Comparison of ENCODE assay signal across 8 cellular contexts in genomic region chr4:169618986-169619385, GRCh38. TPM values are rescaled to one million over a fixed set of nuclear protein-coding genes. Genes with fewer than 3 reads are reported as not detected.
DNase-seq lines count a peak whose midpoint lies in the region; ATAC-seq, FAIRE-seq and TF ChIP-seq lines count a peak whose summit lies in the region.

No MANE protein-coding gene starts in this region.

- H3K27me3 Mint-ChIP-seq in T-helper 17 cell: no peaks in the 10 kb centered on the region

- H3K27ac Mint-ChIP-seq in T-helper 17 cell: peak overlapping the region; percentile 99

- CTCF ChIA-PET in HCT116 (lab: Charles Lee): no interaction called here

- intact Hi-C loops in HCT116 (cut with micrococcal nuclease): loop anchor here (10.0 kb wide), 1 partner anchor 106 kb away; no protein-coding TSS in a partner anchor

- FAIRE-seq in frontal cortex (lab: Jason Lieb, UNC): no peak

- BruUV-seq in HCT116 (replicated peaks; lab: Mats Ljungman, UMichigan): no TSS peak

- no peaks in the 10 kb centered on the region for H3K36me3 Mint-ChIP-seq in T-helper 17 cell (ENCODE audit: low read depth)

- H3K4me3 Mint-ChIP-seq in T-helper 17 cell: peak overlapping the region; percentile 95

- H3K27ac ChIP-seq in HCT116 (ENCODE audit: low read depth, low read length): peak overlapping the region; percentile 74; the same call in 1 of the 2 replicates

- TF ChIP-seq CTCF in HCT116 (IDR thresholded peaks at IDR 0.05 in 2 of 3, conservative IDR thresholded peaks at IDR 0.05 in 1 of 3; ENCODE audit: borderline replicate concordance in 1 of 3, insufficient read depth in 1 of 3, low read depth in 2 of 3, low read length in 2 of 3) (no peak), fibroblast of the aortic adventitia (IDR thresholded peaks at IDR 0.05; ENCODE audit: insufficient read depth, low read length) (no peak)

- H3K9me2 ChIP-seq in HCT116 (ENCODE audit: insufficient read depth): no peaks in the 10 kb centered on the region

- H3K27me3 ChIP-seq in HCT116 (ENCODE audit: insufficient read depth, low read length): no peaks in the 10 kb centered on the region
- H3K27me3 ChIP-seq in skeletal muscle satellite cell (ENCODE audit: control insufficient read depth, insufficient read depth, low read length): no peaks in the 10 kb centered on the region

- peaks cover 10 to 29% of the 10 kb centered on the region in 2 experiments; a peak in 3 of 4 replicates for H3K4me1 ChIP-seq in HCT116 (ENCODE audit: control insufficient read depth in 1 of 2, insufficient read depth in 2 of 2, low read length in 2 of 2)
- H3K4me1 ChIP-seq in skeletal muscle satellite cell (ENCODE audit: control insufficient read depth, insufficient read depth, low read length): peaks cover 17% of the 10 kb centered on the region

- no peaks in the 10 kb centered on the region for H4K20me1 ChIP-seq in HCT116 (ENCODE audit: insufficient read depth)

- no peaks in the 10 kb centered on the region; a peak in 1 of 4 replicates for H3K36me3 ChIP-seq in HCT116 (ENCODE audit: control insufficient read depth in 1 of 2, insufficient read depth in 2 of 2, low read length in 2 of 2)
- H3K36me3 ChIP-seq in skeletal muscle satellite cell (ENCODE audit: insufficient read depth, low read length): no peaks in the 10 kb centered on the region

- RAD21 ChIA-PET in HCT116 (lab: Charles Lee; ENCODE audit: low non-redundant PET in 1 of 2, low total read pairs in 2 of 2, uncharacterized antibody in 2 of 2, unreplicated experiment in 2 of 2): no interaction called here

- peaks cover 36% of the 10 kb centered on the region for H3K79me2 ChIP-seq in HCT116 (ENCODE audit: insufficient read depth, low read length)

- peak overlapping the region; percentile 99 for H3K4me2 ChIP-seq in HCT116 (ENCODE audit: low read length)
- peak overlapping the region; percentile 97 for H3K4me2 ChIP-seq in skeletal muscle satellite cell (ENCODE audit: low read length)

- no peak for TF ChIP-seq RAD21 in HCT116 (IDR thresholded peaks at IDR 0.05; ENCODE audit: low read depth)

- POLR2A ChIA-PET in HCT116 (lab: Charles Lee): interaction anchor here (2.2 kb wide), 1 partner anchor 41 kb away, joined by 12 read pairs; no protein-coding TSS in a partner anchor

- H3K9ac ChIP-seq in HCT116 (ENCODE audit: low read length) (0 out of 2 replicates have a peak overlapping the region, but pooled peaks have one; percentile 4), skeletal muscle satellite cell (ENCODE audit: low read depth, low read length) (peak overlapping the region; percentile 96)

- H2AFZ ChIP-seq in HCT116 (ENCODE audit: low read depth, low read length, poor library complexity, severe bottlenecking): peak overlapping the region; percentile 74

- DNase-seq in HCT116 (ENCODE audit: low read depth, low spot score) (no peak), T-helper 17 cell (no peak), fibroblast of the aortic adventitia (ENCODE audit: low read depth) (no peak), frontal cortex (ENCODE audit: low spot score in 2 of 2) (no peak), kidney tubule cell (ENCODE audit: low spot score) (no peak)
- no peak for DNase-seq in stimulated activated CD4-positive, alpha-beta T cell treated with anti-CD3 and anti-CD28 coated beads, Interleukin-2, amount 100 ng/mL, for 48 hours
- no peak for DNase-seq in stimulated activated CD4-positive, alpha-beta T cell treated with anti-CD3 and anti-CD28 coated beads, Interleukin-1b, Interleukin-23, amount 100 ng/mL, for 48 hours

- no peaks in the 10 kb centered on the region for H3K9me3 ChIP-seq in HCT116 (ENCODE audit: control insufficient read depth in 1 of 2, insufficient read depth in 1 of 2, low read depth in 1 of 2, low read length in 2 of 2)
- no peaks in the 10 kb centered on the region for H3K9me3 ChIP-seq in T-helper 17 cell (ENCODE audit: control insufficient read depth, low read length, poor library complexity, severe bottlenecking)
- no peaks in the 10 kb centered on the region for H3K9me3 ChIP-seq in skeletal muscle satellite cell (replicated peaks; ENCODE audit: low read length)

- TF ChIP-seq POLR2A in HCT116 (IDR thresholded peaks at IDR 0.05; ENCODE audit: borderline replicate concordance, extremely low read depth, insufficient read depth, insufficient read length): no peak

- ATAC-seq in HCT116 (no peak), T-helper 17 cell (no peak)

- H3K4me3 ChIP-seq in HCT116 (replicated peaks in 1 of 2; ENCODE audit: low read depth in 1 of 2, low read length in 2 of 2): peak overlapping the region; percentile 78 to 80
- H3K4me3 ChIP-seq in fibroblast of the aortic adventitia (ENCODE audit: low read depth, low read length): peak overlapping the region; percentile 90
- H3K4me3 ChIP-seq in skeletal muscle satellite cell (ENCODE audit: low read length): peak overlapping the region; percentile 81

- H3K4me1 Mint-ChIP-seq in T-helper 17 cell: peaks cover 34% of the 10 kb centered on the region

TF ChIP-seq in HCT116, 20 proteins besides CTCF, POLR2A, EP300 and RAD21:
- TF ChIP-seq, protein P1, sequence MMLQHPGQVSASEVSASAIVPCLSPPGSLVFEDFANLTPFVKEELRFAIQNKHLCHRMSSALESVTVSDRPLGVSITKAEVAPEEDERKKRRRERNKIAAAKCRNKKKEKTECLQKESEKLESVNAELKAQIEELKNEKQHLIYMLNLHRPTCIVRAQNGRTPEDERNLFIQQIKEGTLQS (IDR thresholded peaks at IDR 0.05): no peak
- TF ChIP-seq FOSL1 (IDR thresholded peaks at IDR 0.05; ENCODE audit: low read depth) (no peak), CBX3 (IDR thresholded peaks at IDR 0.05; ENCODE audit: low read depth) (no peak), REST (IDR thresholded peaks at IDR 0.05; ENCODE audit: low read depth) (no peak), SRF (IDR thresholded peaks at IDR 0.05; ENCODE audit: low read depth) (no peak), EZH2 (IDR thresholded peaks at IDR 0.05) (no peak), SP1 (IDR thresholded peaks at IDR 0.05; ENCODE audit: low read depth) (no peak), ZFX (IDR thresholded peaks at IDR 0.05) (no peak), EGR1 (IDR thresholded peaks at IDR 0.05; ENCODE audit: low read depth) (no peak), SIN3A (IDR thresholded peaks at IDR 0.05; ENCODE audit: low read depth) (no peak), YY1 (IDR thresholded peaks at IDR 0.05; ENCODE audit: extremely low read depth, insufficient replicate concordance, low read depth, low read length) (no peak), ZNF274 (IDR thresholded peaks at IDR 0.05; ENCODE audit: low read depth, low read length) (no peak), CEBPB (IDR thresholded peaks at IDR 0.05; ENCODE audit: low read depth) (no peak)
- TF ChIP-seq, protein P2, sequence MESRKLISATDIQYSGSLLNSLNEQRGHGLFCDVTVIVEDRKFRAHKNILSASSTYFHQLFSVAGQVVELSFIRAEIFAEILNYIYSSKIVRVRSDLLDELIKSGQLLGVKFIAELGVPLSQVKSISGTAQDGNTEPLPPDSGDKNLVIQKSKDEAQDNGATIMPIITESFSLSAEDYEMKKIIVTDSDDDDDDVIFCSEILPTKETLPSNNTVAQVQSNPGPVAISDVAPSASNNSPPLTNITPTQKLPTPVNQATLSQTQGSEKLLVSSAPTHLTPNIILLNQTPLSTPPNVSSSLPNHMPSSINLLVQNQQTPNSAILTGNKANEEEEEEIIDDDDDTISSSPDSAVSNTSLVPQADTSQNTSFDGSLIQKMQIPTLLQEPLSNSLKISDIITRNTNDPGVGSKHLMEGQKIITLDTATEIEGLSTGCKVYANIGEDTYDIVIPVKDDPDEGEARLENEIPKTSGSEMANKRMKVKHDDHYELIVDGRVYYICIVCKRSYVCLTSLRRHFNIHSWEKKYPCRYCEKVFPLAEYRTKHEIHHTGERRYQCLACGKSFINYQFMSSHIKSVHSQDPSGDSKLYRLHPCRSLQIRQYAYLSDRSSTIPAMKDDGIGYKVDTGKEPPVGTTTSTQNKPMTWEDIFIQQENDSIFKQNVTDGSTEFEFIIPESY (IDR thresholded peaks at IDR 0.05; ENCODE audit: extremely low read depth, insufficient replicate concordance, low read length): no peak
TF ChIP-seq in HCT116: peak in this region for 0.

RNA-seq across cellular contexts. Expression of gene CLCN3, which starts 1.4 kb away (rescaled TPM):
- total RNA-seq in HCT116 (2021; ENCODE audit: unreplicated experiment) (60.4 TPM), T-helper 17 cell (10 to 100 TPM; 18.4 to 27.3 TPM), fibroblast of the aortic adventitia (ENCODE audit: low replicate concordance) (38.3 and 50.6 TPM in 2 replicates), frontal cortex (92.9 TPM)
- 37.7 and 38.0 TPM in 2 replicates for polyA plus RNA-seq in HCT116 (2012)
- 27.7 and 38.5 TPM in 2 replicates for total RNA-seq in skeletal muscle satellite cell (2012; rRNA removed)

RNA-seq across cellular contexts. Expression of gene NEK1, which starts 6.6 kb away (rescaled TPM):
- total RNA-seq in HCT116 (2021; ENCODE audit: unreplicated experiment) (13.3 TPM), T-helper 17 cell (10 to 100 TPM; 11.8 to 13.5 TPM), fibroblast of the aortic adventitia (ENCODE audit: low replicate concordance) (18.2 and 19.9 TPM in 2 replicates), frontal cortex (28.1 TPM)
- polyA plus RNA-seq in HCT116 (2012): 3.3 and 4.3 TPM in 2 replicates
- 5.8 and 6.8 TPM in 2 replicates for total RNA-seq in skeletal muscle satellite cell (2012; rRNA removed)
